In genomic region chr4:145153904-145154298, GRCh38 we compare ENCODE assay signal across 2 cellular contexts.
TF ChIP-seq lines count a peak whose summit lies in the region.

No MANE protein-coding gene starts in this region.

TF ChIP-seq in GM12891, 5 proteins besides CTCF, POLR2A, EP300 and RAD21:
- TF ChIP-seq POLR2AphosphoS5 (IDR thresholded peaks at IDR 0.05; ENCODE audit: low read depth, low read length), result no peak
- no peak for TF ChIP-seq TAF1 (IDR thresholded peaks at IDR 0.05; ENCODE audit: low read depth, low read length)
- no peak for TF ChIP-seq PAX5 (IDR thresholded peaks at IDR 0.05; ENCODE audit: insufficient read depth, low read length, severe bottlenecking)
- no peak for TF ChIP-seq SPI1 (IDR thresholded peaks at IDR 0.05; ENCODE audit: low read depth, low read length)
- no peak for TF ChIP-seq POU2F2 (IDR thresholded peaks at IDR 0.05; ENCODE audit: low read depth, low read length)

TF ChIP-seq in GM12878, 131 proteins besides CTCF, POLR2A, EP300 and RAD21:
- TF ChIP-seq RUNX3 (IDR thresholded peaks at IDR 0.05; ENCODE audit: low read length) (peak; percentile 49; the same call in 1 of the 2 replicates), POLR2AphosphoS5 (IDR thresholded peaks at IDR 0.05; ENCODE audit: low read length) (no peak), CBX3 (IDR thresholded peaks at IDR 0.05; ENCODE audit: borderline replicate concordance, low read depth) (no peak), PKNOX1 (IDR thresholded peaks at IDR 0.05) (no peak), ZNF217 (IDR thresholded peaks at IDR 0.05) (no peak), PML (IDR thresholded peaks at IDR 0.05; ENCODE audit: low read length) (no peak)
